In genomic region chr2:26172866-26173595, GRCh38 we compare ENCODE assay signal across 8 cellular contexts. TPM values are rescaled to one million over a fixed set of nuclear protein-coding genes. Genes with fewer than 3 reads are reported as not detected.
A peak's percentile ranks its signal among the peaks of the same experiment; 100 is the strongest.
DNase-seq lines count a peak whose midpoint lies in the region; ATAC-seq and TF ChIP-seq lines count a peak whose summit lies in the region.

GAREM2 (plus strand) TSS chr2:26173088; CDS start chr2:26173221, 133 bp downstream.

- H3K36me3 Mint-ChIP-seq in T-helper 1 cell treated with Interleukin-12 subunit alpha and Interleukin-12 subunit beta and Interleukin-4 antibody, amounts not matched to agents 30 μg/mL and 1 μg/mL, for 36 hours (ENCODE audit: low read depth), result no peaks in the 10 kb centered on the region
- H3K36me3 Mint-ChIP-seq in activated CD8-positive, alpha-beta T cell treated with anti-CD3 and anti-CD28 coated beads for 36 hours (ENCODE audit: low read depth), result peaks cover 1% of the 10 kb centered on the region
- H3K36me3 Mint-ChIP-seq in stimulated activated effector memory CD8-positive, alpha-beta T cell treated with anti-CD3 and anti-CD28 coated beads, Interleukin-12 subunit alpha, Interleukin-12 subunit beta, amount 100 ng/mL, for 72 hours, result no peaks in the 10 kb centered on the region

- CTCF ChIA-PET in activated CD8-positive, alpha-beta T cell treated with anti-CD3 and anti-CD28 coated beads for 36 hours (lab: Charles Lee), result interaction anchor here (2.5 kb wide), 1 partner anchor 294 kb away, joined by 6 read pairs; no protein-coding TSS in a partner anchor

- TF ChIP-seq CTCF in activated CD8-positive, alpha-beta T cell treated with anti-CD3 and anti-CD28 coated beads for 36 hours (IDR thresholded peaks at IDR 0.05), result no peak
- no peak for TF ChIP-seq CTCF in hepatocyte (IDR thresholded peaks at IDR 0.05; ENCODE audit: poor library complexity)

- no peak within 1 kb of the TSS for H3K27ac Mint-ChIP-seq in T-helper 1 cell treated with Interleukin-12 subunit alpha and Interleukin-12 subunit beta and Interleukin-4 antibody, amounts not matched to agents 30 μg/mL and 1 μg/mL, for 36 hours
- no peak within 1 kb of the TSS for H3K27ac Mint-ChIP-seq in activated CD8-positive, alpha-beta T cell treated with anti-CD3 and anti-CD28 coated beads for 36 hours
- H3K27ac Mint-ChIP-seq in stimulated activated effector memory CD8-positive, alpha-beta T cell treated with anti-CD3 and anti-CD28 coated beads, Interleukin-12 subunit alpha, Interleukin-12 subunit beta, amount 100 ng/mL, for 72 hours, result no peak within 1 kb of the TSS

- peak within 1 kb of the TSS; percentile 63 for H2AFZ ChIP-seq in hepatocyte

- H3K27me3 Mint-ChIP-seq in T-helper 1 cell treated with Interleukin-12 subunit alpha and Interleukin-12 subunit beta and Interleukin-4 antibody, amounts not matched to agents 30 μg/mL and 1 μg/mL, for 36 hours (ENCODE audit: low read depth), result peaks cover 55% of the 10 kb centered on the region
- peaks cover 26% of the 10 kb centered on the region for H3K27me3 Mint-ChIP-seq in activated CD8-positive, alpha-beta T cell treated with anti-CD3 and anti-CD28 coated beads for 36 hours

- H3K4me1 ChIP-seq in hepatocyte (ENCODE audit: insufficient read depth), result peaks cover 3% of the 10 kb centered on the region

- DNase-seq in T-helper 1 cell (no peak), hepatocyte (ENCODE audit: low spot score) (peak; percentile 46), ureter (ENCODE audit: low spot score) (no peak), A172 (ENCODE audit: low spot score) (no peak)
- no peak for DNase-seq in activated CD8-positive, alpha-beta T cell treated with anti-CD3 and anti-CD28 coated beads for 36 hours
- DNase-seq in stimulated activated effector memory CD8-positive, alpha-beta T cell treated with anti-CD3 and anti-CD28 coated beads, Interleukin-12 subunit alpha, Interleukin-12 subunit beta, amount 100 ng/mL, for 72 hours (ENCODE audit: low spot score in 2 of 2), result no peak

- peak; percentile 9 for ATAC-seq in activated CD8-positive, alpha-beta T cell treated with anti-CD3 and anti-CD28 coated beads for 36 hours
- peak; percentile 6 for ATAC-seq in stimulated activated effector memory CD8-positive, alpha-beta T cell treated with anti-CD3 and anti-CD28 coated beads, Interleukin-12 subunit alpha, Interleukin-12 subunit beta, amount 100 ng/mL, for 72 hours
- ATAC-seq in GM19324 (IDR thresholded peaks at IDR 0.05; ENCODE audit: low FRiP score, unreplicated experiment), result no peak

- 1% methylated on average over 14 of the region's 91 CpGs for WGBS in hepatocyte (ENCODE audit: low lambda C conversion rate, missing lambda C conversion rate)

- no peaks in the 10 kb centered on the region for H3K9me3 ChIP-seq in hepatocyte (ENCODE audit: low read depth)

- H3K36me3 ChIP-seq in hepatocyte (replicated peaks; ENCODE audit: insufficient read depth, low read depth), result no peaks in the 10 kb centered on the region

- peak within 1 kb of the TSS; percentile 33 for H3K4me3 ChIP-seq in hepatocyte

- POLR2A ChIA-PET in activated CD8-positive, alpha-beta T cell treated with anti-CD3 and anti-CD28 coated beads for 36 hours (lab: Charles Lee), result interaction anchor here (1.4 kb wide), 1 partner anchor 16 kb away, joined by 3 read pairs; no protein-coding TSS in a partner anchor

- H3K79me2 ChIP-seq in hepatocyte, result no peaks in the 10 kb centered on the region

- no peak within 1 kb of the TSS for H3K27ac ChIP-seq in hepatocyte

- H3K4me3 Mint-ChIP-seq in T-helper 1 cell treated with Interleukin-12 subunit alpha and Interleukin-12 subunit beta and Interleukin-4 antibody, amounts not matched to agents 30 μg/mL and 1 μg/mL, for 36 hours, result peak within 1 kb of the TSS; percentile 81
- H3K4me3 Mint-ChIP-seq in activated CD8-positive, alpha-beta T cell treated with anti-CD3 and anti-CD28 coated beads for 36 hours, result peak within 1 kb of the TSS; percentile 71
- peak within 1 kb of the TSS; percentile 79 for H3K4me3 Mint-ChIP-seq in stimulated activated effector memory CD8-positive, alpha-beta T cell treated with anti-CD3 and anti-CD28 coated beads, Interleukin-12 subunit alpha, Interleukin-12 subunit beta, amount 100 ng/mL, for 72 hours

- H3K4me2 ChIP-seq in hepatocyte, result peak within 1 kb of the TSS; percentile 97

- H4K20me1 ChIP-seq in hepatocyte (ENCODE audit: insufficient read depth, poor library complexity, severe bottlenecking), result no peaks in the 10 kb centered on the region

- intact Hi-C loops in activated CD8-positive, alpha-beta T cell treated with anti-CD3 and anti-CD28 coated beads for 36 hours (cut with micrococcal nuclease), result loop anchor here (10.0 kb wide), 1 partner anchor 292 kb away; no protein-coding TSS in a partner anchor

- H3K27me3 ChIP-seq in hepatocyte, result peaks cover 12% of the 10 kb centered on the region

- peaks cover 5% of the 10 kb centered on the region for H3K4me1 Mint-ChIP-seq in T-helper 1 cell treated with Interleukin-12 subunit alpha and Interleukin-12 subunit beta and Interleukin-4 antibody, amounts not matched to agents 30 μg/mL and 1 μg/mL, for 36 hours (ENCODE audit: low read depth)
- peaks cover 11% of the 10 kb centered on the region for H3K4me1 Mint-ChIP-seq in activated CD8-positive, alpha-beta T cell treated with anti-CD3 and anti-CD28 coated beads for 36 hours (ENCODE audit: low read depth)
- peaks cover 20% of the 10 kb centered on the region for H3K4me1 Mint-ChIP-seq in stimulated activated effector memory CD8-positive, alpha-beta T cell treated with anti-CD3 and anti-CD28 coated beads, Interleukin-12 subunit alpha, Interleukin-12 subunit beta, amount 100 ng/mL, for 72 hours

- no peaks in the 10 kb centered on the region for H3K9me3 Mint-ChIP-seq in T-helper 1 cell treated with Interleukin-12 subunit alpha and Interleukin-12 subunit beta and Interleukin-4 antibody, amounts not matched to agents 30 μg/mL and 1 μg/mL, for 36 hours
- no peaks in the 10 kb centered on the region for H3K9me3 Mint-ChIP-seq in activated CD8-positive, alpha-beta T cell treated with anti-CD3 and anti-CD28 coated beads for 36 hours
- no peaks in the 10 kb centered on the region for H3K9me3 Mint-ChIP-seq in stimulated activated effector memory CD8-positive, alpha-beta T cell treated with anti-CD3 and anti-CD28 coated beads, Interleukin-12 subunit alpha, Interleukin-12 subunit beta, amount 100 ng/mL, for 72 hours

- no peaks in the 10 kb centered on the region for H3K9me2 ChIP-seq in hepatocyte (replicated peaks; ENCODE audit: insufficient read depth)

RNA-seq across cellular contexts. Expression of gene GAREM2, which starts in this region (rescaled TPM):
- total RNA-seq in activated CD8-positive, alpha-beta T cell treated with anti-CD3 and anti-CD28 coated beads for 36 hours, result 1 to 10 TPM; 2.2 to 2.7 TPM
- total RNA-seq in hepatocyte (4.7 TPM in 2 replicates), ureter (4.3 TPM)
- 5.1 and 9.1 TPM in 2 replicates for polyA plus RNA-seq in hepatocyte
- total RNA-seq in A172 (2014; rRNA removed; shearing (Covaris generic)), result 3.8 and 5.3 TPM in 2 replicates
